Comparison of ENCODE assay signal across 9 cellular contexts in genomic region chr5:136769900-136770684, GRCh38.
DNase-seq lines count a peak whose midpoint lies in the region; ATAC-seq and TF ChIP-seq lines count a peak whose summit lies in the region.
"Had no signal": no experiment of that assay in that cellular context is flagged by ENCODE, and none has a peak within 500 bp of the region (broad histone marks: within the 10 kb centered on the region; RNA-seq: fewer than 3 reads in every experiment).

No MANE protein-coding gene starts in this region.

- no peaks in the 10 kb centered on the region for H3K79me2 ChIP-seq in MM.1S (ENCODE audit: low read length)

- in situ Hi-C loops in ACHN (cut with HindIII; ENCODE audit: low pct_ligation_motif_present, low pct_unique_long_range_greater_than_20kb, low sequenced_read_pairs) = no loop called here
- in situ Hi-C loops in G401 (cut with HindIII; ENCODE audit: low sequenced_read_pairs) = no loop called here

- ATAC-seq in lower lobe of right lung = peak; percentile 78 to 81

- H3K4me2 ChIP-seq in MM.1S (ENCODE audit: low read depth, low read length) = no peak overlapping the region

- H3K27ac ChIP-seq in MM.1S (ENCODE audit: low read length) (no peak overlapping the region), SJSA1 (no peak overlapping the region), lower lobe of right lung (no peak overlapping the region), tibial nerve (no peak overlapping the region)
- H3K27ac ChIP-seq: neutrophil had no signal

- no peak overlapping the region for H3K4me3 ChIP-seq in MM.1S (ENCODE audit: low read length)
- H3K4me3 ChIP-seq in SJSA1 = no peak overlapping the region
- no peak overlapping the region for H3K4me3 ChIP-seq in lower lobe of right lung
- H3K4me3 ChIP-seq in tibial nerve = no peak overlapping the region

- no peaks in the 10 kb centered on the region for H3K4me1 ChIP-seq in MM.1S (ENCODE audit: low read length)
- H3K4me1 ChIP-seq in SJSA1 (replicated peaks) = peaks cover 27% of the 10 kb centered on the region
- H3K4me1 ChIP-seq in lower lobe of right lung = no peaks in the 10 kb centered on the region
- no peaks in the 10 kb centered on the region for H3K4me1 ChIP-seq in tibial nerve

- H2AFZ ChIP-seq in MM.1S (ENCODE audit: low read length) = no peak overlapping the region

- DNase-seq in ACHN = peak; percentile 47
- peak; percentile 84 for DNase-seq in G401 (ENCODE audit: low spot score)
- DNase-seq in HCEC 1CT = peak; percentile 27
- DNase-seq in MM.1S = peak; percentile 55
- DNase-seq in SJSA1 (ENCODE audit: low read depth in 1 of 2, low spot score in 2 of 2) = peak; percentile 71 to 80
- peak; percentile 84 for DNase-seq in ecto neural progenitor cell (ENCODE audit: low spot score)
- DNase-seq in lower lobe of right lung = peak; percentile 53
- DNase-seq in tibial nerve (ENCODE audit: low spot score in 2 of 2) = peak; percentile 40 to 70

- H3K9ac ChIP-seq in MM.1S (ENCODE audit: low read length) = no peak overlapping the region

- peak; percentile 86 for TF ChIP-seq CTCF in MM.1S (IDR thresholded peaks at IDR 0.05; ENCODE audit: low read length)
- TF ChIP-seq CTCF in lower lobe of right lung (IDR thresholded peaks at IDR 0.05) = peak; percentile 61
- TF ChIP-seq CTCF in tibial nerve (IDR thresholded peaks at IDR 0.05) = peak; percentile 41 to 69 (median 56)

- no peak for TF ChIP-seq POLR2A in tibial nerve (IDR thresholded peaks at IDR 0.05)

- H4K20me1 ChIP-seq in MM.1S (ENCODE audit: insufficient read depth, low read length) = no peaks in the 10 kb centered on the region

- no peaks in the 10 kb centered on the region for H3K36me3 ChIP-seq in MM.1S (replicated peaks; ENCODE audit: insufficient read depth, low read length)
- no peaks in the 10 kb centered on the region for H3K36me3 ChIP-seq in SJSA1
- no peaks in the 10 kb centered on the region for H3K36me3 ChIP-seq in lower lobe of right lung
- no peaks in the 10 kb centered on the region for H3K36me3 ChIP-seq in tibial nerve
- H3K36me3 ChIP-seq: neutrophil had no signal

- H3K9me3 ChIP-seq in MM.1S (replicated peaks; ENCODE audit: insufficient read depth, low read length) = no peaks in the 10 kb centered on the region
- no peaks in the 10 kb centered on the region for H3K9me3 ChIP-seq in SJSA1 (replicated peaks)
- no peaks in the 10 kb centered on the region for H3K9me3 ChIP-seq in lower lobe of right lung
- no peaks in the 10 kb centered on the region for H3K9me3 ChIP-seq in tibial nerve
- H3K9me3 ChIP-seq: neutrophil had no signal

- H3K9me2 ChIP-seq in MM.1S (replicated peaks; ENCODE audit: insufficient read depth, low read length) = no peaks in the 10 kb centered on the region

- WGBS in tibial nerve, 2 donors = 25 to 28% methylated on average over 11 of the region's 11 CpGs

- H3F3A ChIP-seq in MM.1S (ENCODE audit: insufficient read depth, low read length) = no peaks in the 10 kb centered on the region

- intact Hi-C loops in lower lobe of right lung (cut with DNase I) = no loop called here

- H3K27me3 ChIP-seq in MM.1S (replicated peaks; ENCODE audit: insufficient read depth, low read length) (no peaks in the 10 kb centered on the region), SJSA1 (replicated peaks) (no peaks in the 10 kb centered on the region), lower lobe of right lung (ENCODE audit: low read depth) (no peaks in the 10 kb centered on the region), tibial nerve (no peaks in the 10 kb centered on the region)
- H3K27me3 ChIP-seq: neutrophil had no signal

- no peak for TF ChIP-seq EP300 in tibial nerve (IDR thresholded peaks at IDR 0.05)

Comparison
In these comparisons a context has a peak if more than half of its experiments do, and no peak if none do; other contexts are left out.
1. DNase-seq: peak in every context shown above with its lines; median percentile 84 in G401; 84 in ecto neural progenitor cell; 76 in SJSA1; 55 in MM.1S; 55 in tibial nerve; 53 in lower lobe of right lung; 47 in ACHN; 27 in HCEC 1CT.